1 cellular context compared by ENCODE assay signal in the genomic region with DNA sequence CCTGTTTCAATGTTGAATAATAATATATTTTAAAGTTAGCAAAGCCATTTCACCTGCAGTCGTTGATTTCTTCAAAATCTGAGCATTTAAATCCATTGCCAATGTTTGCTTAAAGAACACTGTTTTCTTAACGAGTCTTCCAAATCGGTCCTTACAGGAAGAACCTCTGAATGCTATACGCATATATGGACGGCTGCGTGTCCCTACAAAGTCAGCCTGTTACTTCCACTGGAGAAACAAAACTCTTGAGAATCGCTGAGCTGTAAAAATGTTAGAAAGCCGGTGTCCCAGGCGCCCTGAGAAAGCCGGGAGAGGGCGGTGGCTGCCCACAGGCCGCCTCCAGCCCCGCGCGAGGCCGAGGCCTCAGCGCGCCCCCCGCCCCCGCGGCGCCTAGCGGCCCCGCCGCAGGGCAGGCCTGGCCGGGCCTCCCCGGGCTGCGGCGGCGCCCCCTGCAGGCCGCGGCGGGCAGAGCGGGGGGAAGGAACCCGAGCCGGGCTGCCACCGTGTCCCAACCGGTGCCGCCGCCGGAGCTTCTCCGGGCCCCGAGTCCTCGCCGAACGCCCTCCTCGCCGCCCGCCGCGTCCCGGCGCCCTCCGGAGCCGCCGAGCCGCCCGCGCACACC.
TF ChIP-seq lines count a peak whose summit lies in the region.

A gene with protein sequence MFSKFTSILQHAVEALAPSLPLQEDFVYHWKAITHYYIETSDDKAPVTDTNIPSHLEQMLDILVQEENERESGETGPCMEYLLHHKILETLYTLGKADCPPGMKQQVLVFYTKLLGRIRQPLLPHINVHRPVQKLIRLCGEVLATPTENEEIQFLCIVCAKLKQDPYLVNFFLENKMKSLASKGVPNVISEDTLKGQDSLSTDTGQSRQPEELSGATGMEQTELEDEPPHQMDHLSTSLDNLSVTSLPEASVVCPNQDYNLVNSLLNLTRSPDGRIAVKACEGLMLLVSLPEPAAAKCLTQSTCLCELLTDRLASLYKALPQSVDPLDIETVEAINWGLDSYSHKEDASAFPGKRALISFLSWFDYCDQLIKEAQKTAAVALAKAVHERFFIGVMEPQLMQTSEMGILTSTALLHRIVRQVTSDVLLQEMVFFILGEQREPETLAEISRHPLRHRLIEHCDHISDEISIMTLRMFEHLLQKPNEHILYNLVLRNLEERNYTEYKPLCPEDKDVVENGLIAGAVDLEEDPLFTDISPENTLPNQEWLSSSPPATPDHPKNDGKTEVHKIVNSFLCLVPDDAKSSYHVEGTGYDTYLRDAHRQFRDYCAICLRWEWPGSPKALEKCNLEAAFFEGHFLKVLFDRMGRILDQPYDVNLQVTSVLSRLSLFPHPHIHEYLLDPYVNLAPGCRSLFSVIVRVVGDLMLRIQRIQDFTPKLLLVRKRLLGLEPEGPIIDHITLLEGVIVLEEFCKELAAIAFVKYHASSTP (plus strand): TSS at position 488 of the 622 bp plus-strand sequence. CDS start 299 bp downstream, outside the sequence.

TF ChIP-seq in WTC11, 78 proteins besides CTCF, POLR2A, EP300 and RAD21 (continued from another document):
- TF ChIP-seq, protein P1, sequence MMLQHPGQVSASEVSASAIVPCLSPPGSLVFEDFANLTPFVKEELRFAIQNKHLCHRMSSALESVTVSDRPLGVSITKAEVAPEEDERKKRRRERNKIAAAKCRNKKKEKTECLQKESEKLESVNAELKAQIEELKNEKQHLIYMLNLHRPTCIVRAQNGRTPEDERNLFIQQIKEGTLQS (CRISPR knock-in tag; conservative IDR thresholded peaks at IDR 0.05) = no peak
- TF ChIP-seq NR2C2 (CRISPR knock-in tag; IDR thresholded peaks at IDR 0.05) = no peak
- TF ChIP-seq, protein P2, sequence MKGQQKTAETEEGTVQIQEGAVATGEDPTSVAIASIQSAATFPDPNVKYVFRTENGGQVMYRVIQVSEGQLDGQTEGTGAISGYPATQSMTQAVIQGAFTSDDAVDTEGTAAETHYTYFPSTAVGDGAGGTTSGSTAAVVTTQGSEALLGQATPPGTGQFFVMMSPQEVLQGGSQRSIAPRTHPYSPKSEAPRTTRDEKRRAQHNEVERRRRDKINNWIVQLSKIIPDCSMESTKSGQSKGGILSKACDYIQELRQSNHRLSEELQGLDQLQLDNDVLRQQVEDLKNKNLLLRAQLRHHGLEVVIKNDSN (CRISPR knock-in tag; IDR thresholded peaks at IDR 0.05) = no peak
- TF ChIP-seq, protein P3, sequence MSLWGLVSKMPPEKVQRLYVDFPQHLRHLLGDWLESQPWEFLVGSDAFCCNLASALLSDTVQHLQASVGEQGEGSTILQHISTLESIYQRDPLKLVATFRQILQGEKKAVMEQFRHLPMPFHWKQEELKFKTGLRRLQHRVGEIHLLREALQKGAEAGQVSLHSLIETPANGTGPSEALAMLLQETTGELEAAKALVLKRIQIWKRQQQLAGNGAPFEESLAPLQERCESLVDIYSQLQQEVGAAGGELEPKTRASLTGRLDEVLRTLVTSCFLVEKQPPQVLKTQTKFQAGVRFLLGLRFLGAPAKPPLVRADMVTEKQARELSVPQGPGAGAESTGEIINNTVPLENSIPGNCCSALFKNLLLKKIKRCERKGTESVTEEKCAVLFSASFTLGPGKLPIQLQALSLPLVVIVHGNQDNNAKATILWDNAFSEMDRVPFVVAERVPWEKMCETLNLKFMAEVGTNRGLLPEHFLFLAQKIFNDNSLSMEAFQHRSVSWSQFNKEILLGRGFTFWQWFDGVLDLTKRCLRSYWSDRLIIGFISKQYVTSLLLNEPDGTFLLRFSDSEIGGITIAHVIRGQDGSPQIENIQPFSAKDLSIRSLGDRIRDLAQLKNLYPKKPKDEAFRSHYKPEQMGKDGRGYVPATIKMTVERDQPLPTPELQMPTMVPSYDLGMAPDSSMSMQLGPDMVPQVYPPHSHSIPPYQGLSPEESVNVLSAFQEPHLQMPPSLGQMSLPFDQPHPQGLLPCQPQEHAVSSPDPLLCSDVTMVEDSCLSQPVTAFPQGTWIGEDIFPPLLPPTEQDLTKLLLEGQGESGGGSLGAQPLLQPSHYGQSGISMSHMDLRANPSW (CRISPR knock-in tag; conservative IDR thresholded peaks at IDR 0.05; ENCODE audit: low read depth) = no peak
- TF ChIP-seq TP53 (CRISPR knock-in tag; IDR thresholded peaks at IDR 0.05) = no peak
- no peak for TF ChIP-seq NR3C1 (CRISPR knock-in tag; conservative IDR thresholded peaks at IDR 0.05; ENCODE audit: low read depth)
- 0 out of 2 replicates have a peak, but pooled peaks have one; percentile 51 for TF ChIP-seq TEAD1 (CRISPR knock-in tag; IDR thresholded peaks at IDR 0.05)
- TF ChIP-seq, protein P4, sequence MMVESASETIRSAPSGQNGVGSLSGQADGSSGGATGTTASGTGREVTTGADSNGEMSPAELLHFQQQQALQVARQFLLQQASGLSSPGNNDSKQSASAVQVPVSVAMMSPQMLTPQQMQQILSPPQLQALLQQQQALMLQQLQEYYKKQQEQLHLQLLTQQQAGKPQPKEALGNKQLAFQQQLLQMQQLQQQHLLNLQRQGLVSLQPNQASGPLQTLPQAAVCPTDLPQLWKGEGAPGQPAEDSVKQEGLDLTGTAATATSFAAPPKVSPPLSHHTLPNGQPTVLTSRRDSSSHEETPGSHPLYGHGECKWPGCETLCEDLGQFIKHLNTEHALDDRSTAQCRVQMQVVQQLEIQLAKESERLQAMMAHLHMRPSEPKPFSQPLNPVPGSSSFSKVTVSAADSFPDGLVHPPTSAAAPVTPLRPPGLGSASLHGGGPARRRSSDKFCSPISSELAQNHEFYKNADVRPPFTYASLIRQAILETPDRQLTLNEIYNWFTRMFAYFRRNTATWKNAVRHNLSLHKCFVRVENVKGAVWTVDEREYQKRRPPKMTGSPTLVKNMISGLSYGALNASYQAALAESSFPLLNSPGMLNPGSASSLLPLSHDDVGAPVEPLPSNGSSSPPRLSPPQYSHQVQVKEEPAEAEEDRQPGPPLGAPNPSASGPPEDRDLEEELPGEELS (CRISPR knock-in tag; IDR thresholded peaks at IDR 0.05) = peak; percentile 45; the same call in 1 of the 2 replicates
- TF ChIP-seq, protein P5, sequence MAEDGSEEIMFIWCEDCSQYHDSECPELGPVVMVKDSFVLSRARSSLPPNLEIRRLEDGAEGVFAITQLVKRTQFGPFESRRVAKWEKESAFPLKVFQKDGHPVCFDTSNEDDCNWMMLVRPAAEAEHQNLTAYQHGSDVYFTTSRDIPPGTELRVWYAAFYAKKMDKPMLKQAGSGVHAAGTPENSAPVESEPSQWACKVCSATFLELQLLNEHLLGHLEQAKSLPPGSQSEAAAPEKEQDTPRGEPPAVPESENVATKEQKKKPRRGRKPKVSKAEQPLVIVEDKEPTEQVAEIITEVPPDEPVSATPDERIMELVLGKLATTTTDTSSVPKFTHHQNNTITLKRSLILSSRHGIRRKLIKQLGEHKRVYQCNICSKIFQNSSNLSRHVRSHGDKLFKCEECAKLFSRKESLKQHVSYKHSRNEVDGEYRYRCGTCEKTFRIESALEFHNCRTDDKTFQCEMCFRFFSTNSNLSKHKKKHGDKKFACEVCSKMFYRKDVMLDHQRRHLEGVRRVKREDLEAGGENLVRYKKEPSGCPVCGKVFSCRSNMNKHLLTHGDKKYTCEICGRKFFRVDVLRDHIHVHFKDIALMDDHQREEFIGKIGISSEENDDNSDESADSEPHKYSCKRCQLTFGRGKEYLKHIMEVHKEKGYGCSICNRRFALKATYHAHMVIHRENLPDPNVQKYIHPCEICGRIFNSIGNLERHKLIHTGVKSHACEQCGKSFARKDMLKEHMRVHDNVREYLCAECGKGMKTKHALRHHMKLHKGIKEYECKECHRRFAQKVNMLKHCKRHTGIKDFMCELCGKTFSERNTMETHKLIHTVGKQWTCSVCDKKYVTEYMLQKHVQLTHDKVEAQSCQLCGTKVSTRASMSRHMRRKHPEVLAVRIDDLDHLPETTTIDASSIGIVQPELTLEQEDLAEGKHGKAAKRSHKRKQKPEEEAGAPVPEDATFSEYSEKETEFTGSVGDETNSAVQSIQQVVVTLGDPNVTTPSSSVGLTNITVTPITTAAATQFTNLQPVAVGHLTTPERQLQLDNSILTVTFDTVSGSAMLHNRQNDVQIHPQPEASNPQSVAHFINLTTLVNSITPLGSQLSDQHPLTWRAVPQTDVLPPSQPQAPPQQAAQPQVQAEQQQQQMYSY (CRISPR knock-in tag; IDR thresholded peaks at IDR 0.05) = no peak
